Comparison of ENCODE assay signal across 21 cellular contexts in genomic region chr4:19117022-19117421, GRCh38.
"Had no signal": no experiment of that assay in that cellular context is flagged by ENCODE, and none has a peak within 500 bp of the region (broad histone marks: within the 10 kb centered on the region; RNA-seq: fewer than 3 reads in every experiment).

No MANE protein-coding gene starts in this region.

- H3K27ac ChIP-seq: coronary artery, dorsolateral prefrontal cortex, esophagus muscularis mucosa, foreskin keratinocyte, gastroesophageal sphincter, heart left ventricle, hepatocyte, left lung, lower lobe of right lung had no signal

- H3K4me1 ChIP-seq: esophagus muscularis mucosa, foreskin keratinocyte, gastroesophageal sphincter, heart left ventricle, left lung, lower lobe of right lung had no signal

- DNase-seq: dermis blood vessel endothelial cell; dorsolateral prefrontal cortex; effector CD4-positive, alpha-beta T cell; effector memory CD4-positive, alpha-beta T cell; foreskin keratinocyte; heart left ventricle; hypothalamus; immature natural killer cell; islet precursor cell; left cardiac atrium; left lung; left ventricle myocardium superior; lower lobe of right lung; mesendoderm; midbrain had no signal

- H3K27me3 ChIP-seq: esophagus muscularis mucosa, foreskin keratinocyte, gastroesophageal sphincter, heart left ventricle, hepatocyte, left lung had no signal

- ATAC-seq: foreskin keratinocyte, gastroesophageal sphincter, heart left ventricle, left cardiac atrium, left lung, left ventricle myocardium superior, lower lobe of right lung had no signal

- H3K4me3 ChIP-seq: coronary artery, dorsolateral prefrontal cortex, esophagus muscularis mucosa, gastroesophageal sphincter, heart left ventricle, hepatocyte, left lung, lower lobe of right lung had no signal

- H3K9me3 ChIP-seq: esophagus muscularis mucosa, gastroesophageal sphincter, heart left ventricle, left lung, lower lobe of right lung had no signal

- H3K4me2 ChIP-seq: hepatocyte had no signal

- H3K36me3 ChIP-seq: esophagus muscularis mucosa, gastroesophageal sphincter, heart left ventricle, left lung, lower lobe of right lung had no signal

- FAIRE-seq: endothelial cell of umbilical vein, frontal cortex had no signal

- H3K79me2 ChIP-seq: hepatocyte had no signal

- H2AFZ ChIP-seq: hepatocyte had no signal
